Comparison of ENCODE assay signal across 15 cellular contexts in genomic region chr6:145036236-145036635, GRCh38.
A peak's percentile ranks its signal among the peaks of the same experiment; 100 is the strongest.
DNase-seq lines count a peak whose midpoint lies in the region; ATAC-seq, FAIRE-seq and TF ChIP-seq lines count a peak whose summit lies in the region.
"Had no signal": no experiment of that assay in that cellular context is flagged by ENCODE, and none has a peak within 500 bp of the region (broad histone marks: within the 10 kb centered on the region; RNA-seq: fewer than 3 reads in every experiment).

No MANE protein-coding gene starts in this region.

- H3K27me3 ChIP-seq in bronchial epithelial cell (ENCODE audit: control insufficient read depth, insufficient read depth, low read length) = no peaks in the 10 kb centered on the region

- no peak overlapping the region for H3K4me3 ChIP-seq in bronchial epithelial cell (ENCODE audit: low read depth, low read length)
- H3K4me3 ChIP-seq: A549, GM12878 had no signal

- H3K27ac Mint-ChIP-seq in stimulated activated naive CD8-positive, alpha-beta T cell treated with anti-CD3 and anti-CD28 coated beads, Interleukin-15, amount 100 ng/mL, for 72 hours = no peak overlapping the region
- H3K27ac Mint-ChIP-seq in activated CD4-positive, alpha-beta memory T cell treated with anti-CD3 and anti-CD28 coated beads, Interleukin-2, amount 10 ng/mL, durations not matched to agents 7 days and 5 days = no peak overlapping the region
- H3K27ac Mint-ChIP-seq: CD14-positive monocyte; CD8-positive, alpha-beta T cell had no signal

- ATAC-seq in stimulated activated naive CD8-positive, alpha-beta T cell treated with anti-CD3 and anti-CD28 coated beads, Interleukin-15, amount 100 ng/mL, for 72 hours = no peak
- ATAC-seq: A549; CD8-positive, alpha-beta T cell; GM12878 had no signal

- no peak overlapping the region for H3K4me3 Mint-ChIP-seq in stimulated activated naive CD8-positive, alpha-beta T cell treated with anti-CD3 and anti-CD28 coated beads, Interleukin-15, amount 100 ng/mL, for 72 hours
- H3K4me3 Mint-ChIP-seq in activated CD4-positive, alpha-beta memory T cell treated with anti-CD3 and anti-CD28 coated beads, Interleukin-2, amount 10 ng/mL, durations not matched to agents 7 days and 5 days = no peak overlapping the region
- H3K4me3 Mint-ChIP-seq: CD14-positive monocyte; CD8-positive, alpha-beta T cell had no signal

- no peaks in the 10 kb centered on the region for H3K4me1 Mint-ChIP-seq in stimulated activated naive CD8-positive, alpha-beta T cell treated with anti-CD3 and anti-CD28 coated beads, Interleukin-15, amount 100 ng/mL, for 72 hours
- no peaks in the 10 kb centered on the region for H3K4me1 Mint-ChIP-seq in activated CD4-positive, alpha-beta memory T cell treated with anti-CD3 and anti-CD28 coated beads, Interleukin-2, amount 10 ng/mL, durations not matched to agents 7 days and 5 days

- H3K36me3 Mint-ChIP-seq in activated CD4-positive, alpha-beta memory T cell treated with anti-CD3 and anti-CD28 coated beads, Interleukin-2, amount 10 ng/mL, durations not matched to agents 7 days and 5 days (ENCODE audit: low read depth) = no peaks in the 10 kb centered on the region
- H3K36me3 Mint-ChIP-seq: CD14-positive monocyte; CD8-positive, alpha-beta T cell had no signal

- H3K36me3 ChIP-seq in bronchial epithelial cell (ENCODE audit: control insufficient read depth, insufficient read depth, low read length) = no peaks in the 10 kb centered on the region

- TF ChIP-seq CTCF in bronchial epithelial cell (IDR thresholded peaks at IDR 0.05; ENCODE audit: insufficient read depth, low read length, severe bottlenecking) = no peak

- H3K27me3 Mint-ChIP-seq in stimulated activated naive CD8-positive, alpha-beta T cell treated with anti-CD3 and anti-CD28 coated beads, Interleukin-15, amount 100 ng/mL, for 72 hours = no peaks in the 10 kb centered on the region
- peaks cover 15% of the 10 kb centered on the region for H3K27me3 Mint-ChIP-seq in activated CD4-positive, alpha-beta memory T cell treated with anti-CD3 and anti-CD28 coated beads, Interleukin-2, amount 10 ng/mL, durations not matched to agents 7 days and 5 days

- peaks cover 0 to 6% of the 10 kb centered on the region in 2 donors for H3K9me3 Mint-ChIP-seq in stimulated activated naive CD8-positive, alpha-beta T cell treated with anti-CD3 and anti-CD28 coated beads, Interleukin-15, amount 100 ng/mL, for 72 hours
- no peaks in the 10 kb centered on the region for H3K9me3 Mint-ChIP-seq in activated CD4-positive, alpha-beta memory T cell treated with anti-CD3 and anti-CD28 coated beads, Interleukin-2, amount 10 ng/mL, durations not matched to agents 7 days and 5 days
- H3K9me3 Mint-ChIP-seq: CD8-positive, alpha-beta T cell had no signal

- CTCF ChIA-PET in activated CD4-positive, alpha-beta memory T cell treated with anti-CD3 and anti-CD28 coated beads, Interleukin-2, amount 10 ng/mL, durations not matched to agents 7 days and 5 days (lab: Charles Lee) = no interaction called here

- FAIRE-seq in bronchial epithelial cell (lab: Jason Lieb, UNC) = no peak
- FAIRE-seq: A549, GM12878, GM18507 had no signal

- DNase-seq in ELR (ENCODE audit: low read depth) = peak; percentile 68
- DNase-seq in HT1080 (ENCODE audit: low read depth) = peak; percentile 19
- DNase-seq in bronchial epithelial cell (ENCODE audit: low read depth) = peak; percentile 70
- peak; percentile 43 for DNase-seq in kidney tubule cell (ENCODE audit: low spot score)
- no peak for DNase-seq in posterior cingulate gyrus
- no peak for DNase-seq in stimulated activated naive CD8-positive, alpha-beta T cell treated with anti-CD3 and anti-CD28 coated beads, Interleukin-15, amount 100 ng/mL, for 72 hours
- DNase-seq in ureter (ENCODE audit: low spot score) = no peak
- no peak for DNase-seq in activated CD4-positive, alpha-beta memory T cell treated with anti-CD3 and anti-CD28 coated beads, Interleukin-2, amount 10 ng/mL, durations not matched to agents 7 days and 5 days
- DNase-seq: CD8-positive, alpha-beta T cell; COR-L47; DMS53 had no signal

- intact Hi-C loops in posterior cingulate gyrus (cut with DNase I) = no loop called here

- POLR2A ChIA-PET in activated CD4-positive, alpha-beta memory T cell treated with anti-CD3 and anti-CD28 coated beads, Interleukin-2, amount 10 ng/mL, durations not matched to agents 7 days and 5 days (lab: Charles Lee) = no interaction called here

Comparison
In these comparisons a context has a peak if more than half of its experiments do, and no peak if none do; other contexts are left out.
1. DNase-seq: peak in ELR (single experiment), HT1080 (single experiment), bronchial epithelial cell (single experiment) and kidney tubule cell (single experiment); none in posterior cingulate gyrus (0 of 10), stimulated activated naive CD8-positive, alpha-beta T cell treated with anti-CD3 and anti-CD28 coated beads, Interleukin-15, amount 100 ng/mL, for 72 hours (0 of 2), ureter (single experiment) and activated CD4-positive, alpha-beta memory T cell treated with anti-CD3 and anti-CD28 coated beads, Interleukin-2, amount 10 ng/mL, durations not matched to agents 7 days and 5 days (single experiment).